8 cellular contexts compared by ENCODE assay signal in the genomic region with DNA sequence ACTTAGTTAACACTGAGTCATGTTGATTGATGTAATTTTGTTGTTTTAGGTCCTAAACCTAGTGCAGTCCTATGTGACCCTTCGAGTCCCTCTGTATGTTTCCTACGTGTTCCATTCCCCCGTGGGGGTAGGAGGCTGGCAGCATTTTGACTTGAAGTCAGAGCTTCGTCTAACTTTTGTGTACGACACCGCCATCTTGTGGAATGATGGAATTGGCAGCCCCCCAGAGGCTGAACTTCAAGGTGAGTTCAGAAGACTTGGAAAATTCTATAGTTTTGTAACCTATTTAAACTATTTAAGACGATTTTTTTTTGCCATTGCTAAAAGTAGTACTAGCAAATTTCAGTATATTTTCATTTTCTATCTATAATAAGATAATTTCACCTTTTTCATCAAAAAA.
DNase-seq lines count a peak whose midpoint lies in the region; ATAC-seq, FAIRE-seq and TF ChIP-seq lines count a peak whose summit lies in the region.

No MANE protein-coding gene starts in this region.

- H3K9ac ChIP-seq in K562 (ENCODE audit: insufficient read depth in 1 of 2, low read depth in 2 of 2, low read length in 2 of 2) (no peak overlapping the region), liver (ENCODE audit: low read depth in 1 of 2, low read length in 2 of 2) (no peak overlapping the region)

- ATAC-seq in A549 (0 out of 6 replicates have a peak, but pooled peaks of 1 of the 2 experiments have one; percentile 48), HG03175 (IDR thresholded peaks at IDR 0.05; ENCODE audit: unreplicated experiment) (peak; percentile 70), K562 (peak; percentile 81)

- POLR2A ChIA-PET in A549 (lab: Yijun Ruan, JAX) (no interaction called here), K562 (lab: Yijun Ruan, JAX) (no interaction called here)

- no peaks in the 10 kb centered on the region for H3K9me1 ChIP-seq in K562 (ENCODE audit: control insufficient read depth, insufficient read depth, low read length)

- BruUV-seq in K562 (replicated peaks; lab: Mats Ljungman, UMichigan): no TSS peak

- TF ChIP-seq CTCF in A549 (IDR thresholded peaks at IDR 0.05): peak; percentile 37; the same call in 2 of the 3 replicates
- TF ChIP-seq CTCF in GM12873 (IDR thresholded peaks at IDR 0.05; ENCODE audit: insufficient read depth, low read depth, low read length, missing control alignments): peak; percentile 65
- TF ChIP-seq CTCF in K562 (IDR thresholded peaks at IDR 0.05 in 2 of 3, conservative IDR thresholded peaks at IDR 0.05 in 1 of 3; ENCODE audit: insufficient read depth in 2 of 3, low read depth in 1 of 3, low read length in 3 of 3): peak; percentile 63 to 81 (median 66)
- peak; percentile 32 for TF ChIP-seq CTCF in liver (IDR thresholded peaks at IDR 0.05; ENCODE audit: low read depth, low read length, missing input control)
- TF ChIP-seq CTCF in tibial nerve (IDR thresholded peaks at IDR 0.05): peak; percentile 21 to 37 (median 31)
- TF ChIP-seq CTCF in coronary artery (IDR thresholded peaks at IDR 0.05): no peak

- H3K4me3 ChIP-seq in A549 (no peak overlapping the region), K562 (no peak overlapping the region), liver (ENCODE audit: low read depth in 1 of 3, low read length in 3 of 3) (no peak overlapping the region), tibial nerve (no peak overlapping the region), coronary artery (no peak overlapping the region)

- no peak for TF ChIP-seq EP300 in A549 (IDR thresholded peaks at IDR 0.05)
- TF ChIP-seq EP300 in K562 (IDR thresholded peaks at IDR 0.05; ENCODE audit: low read length): no peak
- no peak for TF ChIP-seq EP300 in tibial nerve (IDR thresholded peaks at IDR 0.05)

- intact Hi-C loops in K562 (cut with micrococcal nuclease): loop anchor here (5.0 kb wide), 1 partner anchor 185 kb away; a partner anchor contains a TSS

- H3K27me3 ChIP-seq in K562 (ENCODE audit: control insufficient read depth in 2 of 2, insufficient read depth in 2 of 2, low read length in 2 of 2) (no peaks in the 10 kb centered on the region), liver (ENCODE audit: control insufficient read depth in 4 of 4, insufficient read depth in 4 of 4, low read length in 3 of 4) (no peaks in the 10 kb centered on the region), tibial nerve (no peaks in the 10 kb centered on the region)

- H3K4me1 ChIP-seq in A549 (no peaks in the 10 kb centered on the region), K562 (replicated peaks in 1 of 2; ENCODE audit: control insufficient read depth in 2 of 2, insufficient read depth in 2 of 2, low read length in 2 of 2) (no peaks in the 10 kb centered on the region), liver (ENCODE audit: control insufficient read depth in 4 of 4, insufficient read depth in 4 of 4, low read length in 3 of 4) (peaks cover 0 to 12% (median 5%) of the 10 kb centered on the region in 4 donors), tibial nerve (no peaks in the 10 kb centered on the region)

- H3K36me3 ChIP-seq in K562 (ENCODE audit: control insufficient read depth, insufficient read depth, low read length) (no peaks in the 10 kb centered on the region), liver (ENCODE audit: control insufficient read depth in 4 of 4, insufficient read depth in 3 of 4, low read depth in 1 of 4, low read length in 3 of 4) (no peaks in the 10 kb centered on the region), tibial nerve (no peaks in the 10 kb centered on the region)

- TF ChIP-seq POLR2A in A549 (IDR thresholded peaks at IDR 0.05; ENCODE audit: low read length) (no peak), K562 (conservative IDR thresholded peaks at IDR 0.05) (no peak), tibial nerve (IDR thresholded peaks at IDR 0.05) (no peak)

- no peak for FAIRE-seq in A549 (lab: Jason Lieb, UNC)
- peak; percentile 49 for FAIRE-seq in K562 (lab: Jason Lieb, UNC)

- peak; percentile 28 to 35; a peak in 2 of 5 replicates for TF ChIP-seq RAD21 in A549 (conservative IDR thresholded peaks at IDR 0.05 in 1 of 2, IDR thresholded peaks at IDR 0.05 in 1 of 2)
- peak; percentile 23 to 49; a peak in 2 of 4 replicates for TF ChIP-seq RAD21 in K562 (CRISPR knock-in tag; conservative IDR thresholded peaks at IDR 0.05 in 1 of 2, IDR thresholded peaks at IDR 0.05 in 1 of 2)
- peak; percentile 50 to 53 for TF ChIP-seq RAD21 in liver (IDR thresholded peaks at IDR 0.05)

- H2AFZ ChIP-seq in K562 (ENCODE audit: low read depth, low read length): no peak overlapping the region

- in situ Hi-C loops in K562 (cut with MboI): no loop called here

- DNase-seq in A549 (ENCODE audit: low read depth in 1 of 2, low spot score in 1 of 2) (peak; percentile 9 to 41), RKO (ENCODE audit: low spot score) (peak; percentile 27), K562 (ENCODE audit: extremely low read depth in 1 of 4, low spot score in 3 of 4) (peak; percentile 9 to 57 (median 30)), tibial nerve (ENCODE audit: low spot score in 2 of 2) (peak in 1 of 2 donors; percentile 25), coronary artery (ENCODE audit: low spot score) (no peak)

- CTCF ChIA-PET in A549 (lab: Yijun Ruan, JAX) (interaction anchor here (1.3 kb wide), 2 partner anchors 9 to 11 kb away, joined by 3 read pairs; no protein-coding TSS in a partner anchor), K562 (lab: Yijun Ruan, JAX; ENCODE audit: low intra/inter-chr PET ratio) (no interaction called here)

- H4K20me1 ChIP-seq in K562 (replicated peaks; ENCODE audit: control insufficient read depth, insufficient read depth, low read length): no peaks in the 10 kb centered on the region; the same call in 1 of the 2 replicates

- H3K4me2 ChIP-seq in A549 (no peak overlapping the region), K562 (ENCODE audit: insufficient read depth, low read length) (no peak overlapping the region)

- WGBS in A549 (ENCODE audit: missing lambda C conversion rate): 0% methylated on average over 7 of the region's 7 CpGs
- WGBS in K562 (ENCODE audit: insufficient coverage, low coverage, missing lambda C conversion rate): 0% methylated on average over 7 of the region's 7 CpGs
- 30% methylated on average over 7 of the region's 7 CpGs for WGBS in liver
- 22 to 30% methylated on average over 7 of the region's 7 CpGs for WGBS in tibial nerve, 2 donors

- H3K27ac ChIP-seq in A549 (no peak overlapping the region), K562 (ENCODE audit: extremely low read depth, low read depth, low read length) (no peak overlapping the region), liver (ENCODE audit: low read depth in 1 of 2, low read length in 2 of 2) (no peak overlapping the region), tibial nerve (no peak overlapping the region), coronary artery (no peak overlapping the region)

- H3K79me2 ChIP-seq in K562 (ENCODE audit: control insufficient read depth, insufficient read depth, low read length): no peaks in the 10 kb centered on the region

- H3K9me3 ChIP-seq in A549 (no peaks in the 10 kb centered on the region), K562 (replicated peaks; ENCODE audit: control insufficient read depth, insufficient read depth, low read depth, low read length) (no peaks in the 10 kb centered on the region), liver (ENCODE audit: control insufficient read depth in 4 of 4, low read length in 3 of 4) (no peaks in the 10 kb centered on the region), tibial nerve (no peaks in the 10 kb centered on the region)

TF ChIP-seq in A549, 52 proteins besides CTCF, POLR2A, EP300 and RAD21:
- no peak for TF ChIP-seq HDAC2 (IDR thresholded peaks at IDR 0.05)
- TF ChIP-seq SMC3 (IDR thresholded peaks at IDR 0.05): 0 out of 3 replicates have a peak, but pooled peaks have one; percentile 7
- TF ChIP-seq KDM1A (IDR thresholded peaks at IDR 0.05; ENCODE audit: low read depth): no peak

TF ChIP-seq in K562, 482 proteins besides CTCF, POLR2A, EP300 and RAD21:
- TF ChIP-seq NFIC (IDR thresholded peaks at IDR 0.05): 0 out of 2 replicates have a peak, but pooled peaks have one; percentile 8
- TF ChIP-seq SMC3 (conservative IDR thresholded peaks at IDR 0.05; ENCODE audit: insufficient read depth, low read depth, low read length): 0 out of 2 replicates have a peak, but pooled peaks have one; percentile 16
- TF ChIP-seq MED1 (CRISPR knock-in tag; IDR thresholded peaks at IDR 0.05; ENCODE audit: borderline replicate concordance): no peak

TF ChIP-seq in liver, 16 proteins besides CTCF, POLR2A, EP300 and RAD21:
- TF ChIP-seq RXRA (IDR thresholded peaks at IDR 0.05) (no peak), YY1 (IDR thresholded peaks at IDR 0.05) (no peak)
- TF ChIP-seq, protein P1, sequence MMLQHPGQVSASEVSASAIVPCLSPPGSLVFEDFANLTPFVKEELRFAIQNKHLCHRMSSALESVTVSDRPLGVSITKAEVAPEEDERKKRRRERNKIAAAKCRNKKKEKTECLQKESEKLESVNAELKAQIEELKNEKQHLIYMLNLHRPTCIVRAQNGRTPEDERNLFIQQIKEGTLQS (IDR thresholded peaks at IDR 0.05): no peak
TF ChIP-seq in liver: peak in this region for 0.
